In the genomic region with DNA sequence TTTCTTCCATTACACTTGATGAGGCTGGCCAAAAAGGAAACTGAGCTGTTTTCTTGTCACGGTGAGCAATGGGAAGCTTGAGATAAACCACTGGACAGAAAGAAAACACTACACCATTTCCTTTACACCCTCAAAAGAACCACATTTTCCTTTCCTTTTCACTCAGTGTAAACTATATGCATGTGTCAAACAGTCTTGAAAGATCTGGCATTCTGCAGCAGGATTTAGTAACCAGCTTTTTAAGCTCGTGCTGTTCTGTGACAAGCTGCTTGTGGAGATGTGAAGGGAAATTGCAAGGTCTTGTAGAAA, we compare ENCODE assay signal across 11 cellular contexts.
DNase-seq lines count a peak whose midpoint lies in the region; ATAC-seq and TF ChIP-seq lines count a peak whose summit lies in the region.
"Had no signal": no experiment of that assay in that cellular context is flagged by ENCODE, and none has a peak within 500 bp of the region (broad histone marks: within the 10 kb centered on the region; RNA-seq: fewer than 3 reads in every experiment).

No MANE protein-coding gene starts in this region.

- TF ChIP-seq CTCF in activated CD8-positive, alpha-beta T cell treated with anti-CD3 and anti-CD28 coated beads for 36 hours (IDR thresholded peaks at IDR 0.05): no peak
- TF ChIP-seq CTCF in foreskin fibroblast (IDR thresholded peaks at IDR 0.05; ENCODE audit: low read depth, low read length) (no peak), thoracic aorta (IDR thresholded peaks at IDR 0.05) (no peak), mammary epithelial cell (conservative IDR thresholded peaks at IDR 0.05 in 1 of 2, IDR thresholded peaks at IDR 0.05 in 1 of 2; ENCODE audit: extremely low read depth in 1 of 2, insufficient read depth in 1 of 2, low read depth in 1 of 2, low read length in 2 of 2) (no peak)

- H3K27me3 Mint-ChIP-seq in activated CD8-positive, alpha-beta T cell treated with anti-CD3 and anti-CD28 coated beads for 36 hours: no peaks in the 10 kb centered on the region

- dilution Hi-C loops in mammary epithelial cell (cut with HindIII; ENCODE audit: low sequenced_read_pairs): no loop called here

- H3K27me3 ChIP-seq in thoracic aorta (replicated peaks; ENCODE audit: insufficient read depth) (no peaks in the 10 kb centered on the region), Karpas-422 (ENCODE audit: low read length) (no peaks in the 10 kb centered on the region), mammary epithelial cell (ENCODE audit: insufficient read depth, low read length) (no peaks in the 10 kb centered on the region)
- H3K27me3 ChIP-seq: ovary had no signal

- H3K9ac ChIP-seq in Karpas-422 (ENCODE audit: low read length) (no peak overlapping the region), mammary epithelial cell (ENCODE audit: insufficient read depth, low read length) (no peak overlapping the region)

- H3K79me2 ChIP-seq in Karpas-422 (ENCODE audit: low read length) (no peaks in the 10 kb centered on the region), mammary epithelial cell (ENCODE audit: insufficient read depth, low read length) (no peaks in the 10 kb centered on the region)

- H3K9me3 ChIP-seq in thoracic aorta (no peaks in the 10 kb centered on the region), Karpas-422 (ENCODE audit: low read length) (0 out of 2 replicates have a peak, but pooled peaks cover 3% of the 10 kb centered on the region), mammary epithelial cell (replicated peaks; ENCODE audit: insufficient read depth, low read length) (no peaks in the 10 kb centered on the region)
- H3K9me3 ChIP-seq: ovary had no signal

- peak; percentile 18 for DNase-seq in stimulated activated CD4-positive, alpha-beta T cell treated with anti-CD3 and anti-CD28 coated beads, Interleukin-15, amount 100 ng/mL, for 24 hours
- DNase-seq in stimulated activated CD4-positive, alpha-beta T cell treated with anti-CD3 and anti-CD28 coated beads, Interleukin-2, amount 100 ng/mL, for 48 hours: no peak
- peak; percentile 33 for DNase-seq in activated CD8-positive, alpha-beta T cell treated with anti-CD3 and anti-CD28 coated beads for 36 hours
- DNase-seq in foreskin fibroblast (peak; percentile 39 to 43), thoracic aorta (ENCODE audit: low spot score) (no peak), Karpas-422 (no peak), mammary epithelial cell (no peak), NK-92 (lab: John Stamatoyannopoulos, UW; ENCODE audit: unreplicated experiment) (no peak)
- DNase-seq: activated CD4-positive, alpha-beta T cell treated with anti-CD3 and anti-CD28 coated beads for 1 hour; NCI-H1105 treated with DMSO at 0.1 percent for 48 hours; ovary had no signal

- POLR2A ChIA-PET in activated CD8-positive, alpha-beta T cell treated with anti-CD3 and anti-CD28 coated beads for 36 hours (lab: Charles Lee): no interaction called here

- CTCF ChIA-PET in activated CD8-positive, alpha-beta T cell treated with anti-CD3 and anti-CD28 coated beads for 36 hours (lab: Charles Lee): no interaction called here
- CTCF ChIA-PET in mammary epithelial cell (lab: Charles Lee; ENCODE audit: low non-redundant PET): no interaction called here

- H2AFZ ChIP-seq in Karpas-422 (ENCODE audit: low read length) (no peak overlapping the region), mammary epithelial cell (ENCODE audit: low read depth, low read length) (no peak overlapping the region)

- intact Hi-C loops in activated CD8-positive, alpha-beta T cell treated with anti-CD3 and anti-CD28 coated beads for 36 hours (cut with micrococcal nuclease): no loop called here
- intact Hi-C loops in mammary epithelial cell (cut with micrococcal nuclease): no loop called here

- H3K4me2 ChIP-seq in Karpas-422 (ENCODE audit: low read depth, low read length, poor library complexity, severe bottlenecking) (no peak overlapping the region), mammary epithelial cell (ENCODE audit: insufficient read depth, low read depth, low read length) (no peak overlapping the region)

- BruUV-seq in mammary epithelial cell (replicated peaks; lab: Mats Ljungman, UMichigan): no TSS peak

- in situ Hi-C loops in mammary epithelial cell (cut with MboI; ENCODE audit: low sequenced_read_pairs in 2 of 2): no loop called here

- ATAC-seq in activated CD8-positive, alpha-beta T cell treated with anti-CD3 and anti-CD28 coated beads for 36 hours: peak; percentile 86
- no peak for ATAC-seq in thoracic aorta (ENCODE audit: insufficient number of reproducible peaks, low FRiP score, low read depth)

- no peak overlapping the region for H3K4me3 ChIP-seq in foreskin fibroblast (ENCODE audit: low read depth in 1 of 2, low read length in 2 of 2)
- peak overlapping the region; percentile 12 for H3K4me3 ChIP-seq in thoracic aorta
- no peak overlapping the region for H3K4me3 ChIP-seq in Karpas-422 (ENCODE audit: low read length)
- H3K4me3 ChIP-seq in mammary epithelial cell (replicated peaks in 1 of 3; ENCODE audit: insufficient read depth in 1 of 3, low read depth in 2 of 3, low read length in 3 of 3): no peak overlapping the region
- H3K4me3 ChIP-seq: ovary had no signal

- peaks cover 9 to 36% of the 10 kb centered on the region in 2 donors for H3K4me1 ChIP-seq in thoracic aorta (ENCODE audit: control insufficient read depth in 1 of 2, low read depth in 2 of 2)
- no peaks in the 10 kb centered on the region for H3K4me1 ChIP-seq in Karpas-422 (ENCODE audit: low read length)
- peaks cover 9% of the 10 kb centered on the region for H3K4me1 ChIP-seq in mammary epithelial cell (ENCODE audit: insufficient read depth, low read length)

- peak overlapping the region; percentile 15 for H3K27ac Mint-ChIP-seq in activated CD8-positive, alpha-beta T cell treated with anti-CD3 and anti-CD28 coated beads for 36 hours

- H4K20me1 ChIP-seq in Karpas-422 (ENCODE audit: insufficient read depth, low read depth, low read length) (no peaks in the 10 kb centered on the region), mammary epithelial cell (ENCODE audit: insufficient read depth, low read length) (no peaks in the 10 kb centered on the region)

- H3K36me3 Mint-ChIP-seq in activated CD8-positive, alpha-beta T cell treated with anti-CD3 and anti-CD28 coated beads for 36 hours (ENCODE audit: low read depth): no peaks in the 10 kb centered on the region

- no peaks in the 10 kb centered on the region for H3K9me3 Mint-ChIP-seq in activated CD8-positive, alpha-beta T cell treated with anti-CD3 and anti-CD28 coated beads for 36 hours

- H3K4me1 Mint-ChIP-seq in activated CD8-positive, alpha-beta T cell treated with anti-CD3 and anti-CD28 coated beads for 36 hours (ENCODE audit: low read depth): peaks cover 20% of the 10 kb centered on the region

- H3K27ac ChIP-seq in thoracic aorta (peak overlapping the region; percentile 19 to 26), Karpas-422 (ENCODE audit: low read length) (no peak overlapping the region), mammary epithelial cell (ENCODE audit: insufficient read depth, low read depth, low read length) (no peak overlapping the region)
- H3K27ac ChIP-seq: ovary had no signal

- no peaks in the 10 kb centered on the region for H3K36me3 ChIP-seq in thoracic aorta
- H3K36me3 ChIP-seq in Karpas-422 (ENCODE audit: insufficient read depth, low read length): no peaks in the 10 kb centered on the region
- no peaks in the 10 kb centered on the region for H3K36me3 ChIP-seq in mammary epithelial cell (ENCODE audit: insufficient read depth, low read length)
- H3K36me3 ChIP-seq: ovary had no signal

- WGBS in mammary epithelial cell (ENCODE audit: low coverage, missing lambda C conversion rate): 53% methylated on average over 2 of the region's 2 CpGs

- no peak overlapping the region for H3K4me3 Mint-ChIP-seq in activated CD8-positive, alpha-beta T cell treated with anti-CD3 and anti-CD28 coated beads for 36 hours

- peaks cover 3% of the 10 kb centered on the region; the same call in 1 of the 2 replicates for H3K9me2 ChIP-seq in Karpas-422 (replicated peaks; ENCODE audit: insufficient read depth, low read length)

Comparison
In these comparisons a context has a peak if more than half of its experiments do, and no peak if none do; other contexts are left out.
1. DNase-seq: peak in stimulated activated CD4-positive, alpha-beta T cell treated with anti-CD3 and anti-CD28 coated beads, Interleukin-15, amount 100 ng/mL, for 24 hours (single experiment), activated CD8-positive, alpha-beta T cell treated with anti-CD3 and anti-CD28 coated beads for 36 hours (single experiment) and foreskin fibroblast (2 of 2); none in stimulated activated CD4-positive, alpha-beta T cell treated with anti-CD3 and anti-CD28 coated beads, Interleukin-2, amount 100 ng/mL, for 48 hours (0 of 2), thoracic aorta (single experiment), Karpas-422 (single experiment), mammary epithelial cell (single experiment) and NK-92 (single experiment).
2. H3K27ac ChIP-seq: peak in thoracic aorta (2 of 2); none in Karpas-422 (single experiment) and mammary epithelial cell (single experiment).